ENCODE assay signal across 8 cellular contexts in the genomic region with DNA sequence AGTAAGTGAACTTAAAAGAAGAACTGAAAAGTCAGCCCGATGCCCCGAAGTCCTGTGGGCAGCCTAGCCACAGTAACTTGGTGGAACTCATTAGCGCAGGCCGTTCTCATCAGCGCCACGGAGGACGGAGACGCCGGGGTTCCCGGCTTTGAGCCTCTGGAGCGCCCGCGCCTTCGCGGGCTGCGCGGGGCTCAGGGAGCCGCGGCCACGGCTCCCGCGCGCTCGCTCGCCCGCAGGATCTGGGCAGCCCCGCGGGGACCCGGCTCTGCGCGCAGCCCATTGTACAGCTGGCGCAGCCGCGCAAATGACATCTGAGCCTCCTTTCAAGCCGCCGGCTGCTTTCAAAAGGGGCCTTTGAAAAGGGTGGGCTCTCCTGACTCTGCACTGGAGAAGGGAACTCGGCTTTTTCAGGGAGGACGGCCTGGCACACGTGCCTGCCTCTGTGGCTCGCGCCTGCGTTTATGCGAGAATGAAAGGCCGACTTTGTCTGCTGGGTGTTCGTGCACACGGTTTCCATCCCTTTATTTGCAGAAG. TPM values are rescaled to one million over a fixed set of nuclear protein-coding genes. Genes with fewer than 3 reads are reported as not detected.
DNase-seq lines count a peak whose midpoint lies in the region; ATAC-seq and TF ChIP-seq lines count a peak whose summit lies in the region.

No MANE protein-coding gene starts in this region.

- no peak for DNase-seq in epithelial cell of proximal tubule (ENCODE audit: low read depth)
- no peak for DNase-seq in natural killer cell treated with Interleukin-12 subunit alpha and Interleukin-12 subunit beta and Interleukin-15 and Interleukin-18, amount 100 ng/mL, for 72 hours (ENCODE audit: low spot score)
- no peak for DNase-seq in stimulated activated naive CD4-positive, alpha-beta T cell (lab: John Stamatoyannopoulos, UW)
- DNase-seq in activated CD4-positive, alpha-beta T cell treated with anti-CD3 and anti-CD28 coated beads, Interleukin-2, amount 50 U/mL, for 48 hours, result no peak

- H3K4me1 ChIP-seq in BLaER1 treated with 17β-estradiol and CSF1 and Interleukin-3, amounts not matched to agents 10 nM and 100 nM, result peaks cover 21 to 23% (median 22%) of the 10 kb centered on the region in 10 experiments
- peaks cover 16% of the 10 kb centered on the region for H3K4me1 ChIP-seq in HUES64 (ENCODE audit: insufficient read depth, low read length)

- H3K27ac ChIP-seq in BLaER1 treated with 17β-estradiol and CSF1 and Interleukin-3, amounts not matched to agents 10 nM and 100 nM, result peak overlapping the region in 3 of 11 experiments; percentile 41 to 54 (median 53); a peak in 5 of 22 replicates
- H3K27ac ChIP-seq in HUES64 (ENCODE audit: low read depth, low read length), result no peak overlapping the region

- H3K9me3 ChIP-seq in BLaER1 treated with 17β-estradiol and CSF1 and Interleukin-3, amounts not matched to agents 10 nM and 100 nM (replicated peaks in 1 of 11), result no peaks in the 10 kb centered on the region
- no peaks in the 10 kb centered on the region for H3K9me3 ChIP-seq in HUES64 (ENCODE audit: insufficient read depth, low read depth, low read length)

- 12% methylated on average over 46 of the region's 46 CpGs for WGBS in HUES64

- peak overlapping the region; percentile 47 to 66 (median 54) for H3K4me3 ChIP-seq in BLaER1 treated with 17β-estradiol and CSF1 and Interleukin-3, amounts not matched to agents 10 nM and 100 nM
- peak overlapping the region; percentile 42 for H3K4me3 ChIP-seq in HUES64 (ENCODE audit: low read length)
- peak overlapping the region; percentile 42 for H3K4me3 ChIP-seq in epithelial cell of proximal tubule (ENCODE audit: low read depth, low read length)

- no peaks in the 10 kb centered on the region for H3K36me3 ChIP-seq in BLaER1 treated with 17β-estradiol and CSF1 and Interleukin-3, amounts not matched to agents 10 nM and 100 nM
- no peaks in the 10 kb centered on the region for H3K36me3 ChIP-seq in HUES64 (ENCODE audit: insufficient read depth, low read length)

- ATAC-seq in natural killer cell treated with Interleukin-12 subunit alpha and Interleukin-12 subunit beta and Interleukin-15 and Interleukin-18, amount 100 ng/mL, for 72 hours, result peak; percentile 43 to 72
- no peak for ATAC-seq in GM19324 (IDR thresholded peaks at IDR 0.05; ENCODE audit: low FRiP score, unreplicated experiment)
- no peak for ATAC-seq in GM21723 (IDR thresholded peaks at IDR 0.05; ENCODE audit: unreplicated experiment)

- H3K27me3 Mint-ChIP-seq in natural killer cell treated with Interleukin-12 subunit alpha and Interleukin-12 subunit beta and Interleukin-15 and Interleukin-18, amount 100 ng/mL, for 72 hours, result peaks cover 20 to 62% of the 10 kb centered on the region in 2 donors

- TF ChIP-seq CTCF in epithelial cell of proximal tubule (conservative IDR thresholded peaks at IDR 0.05; ENCODE audit: low read depth, low read length), result no peak

- peaks cover 12 to 52% (median 18%) of the 10 kb centered on the region in 11 experiments for H3K27me3 ChIP-seq in BLaER1 treated with 17β-estradiol and CSF1 and Interleukin-3, amounts not matched to agents 10 nM and 100 nM
- H3K27me3 ChIP-seq in HUES64 (ENCODE audit: insufficient read depth, low read length), result peaks cover 30% of the 10 kb centered on the region

- H3K9ac ChIP-seq in BLaER1 treated with 17β-estradiol and CSF1 and Interleukin-3, amounts not matched to agents 10 nM and 100 nM, result peak overlapping the region in 10 of 11 experiments; percentile 11 to 71 (median 60); a peak in 19 of 22 replicates
- H3K9ac ChIP-seq in HUES64 (ENCODE audit: low read depth, low read length), result no peak overlapping the region

- H3K4me1 Mint-ChIP-seq in natural killer cell treated with Interleukin-12 subunit alpha and Interleukin-12 subunit beta and Interleukin-15 and Interleukin-18, amount 100 ng/mL, for 72 hours (ENCODE audit: low read depth in 2 of 2), result peaks cover 14 to 17% of the 10 kb centered on the region in 2 donors

- H4K20me1 ChIP-seq in BLaER1 treated with 17β-estradiol and CSF1 and Interleukin-3, amounts not matched to agents 10 nM and 100 nM, result peaks cover 0 to 11% (median 0%) of the 10 kb centered on the region in 11 experiments; a peak in 3 of 22 replicates

- peak overlapping the region; percentile 81 for H3K4me3 Mint-ChIP-seq in natural killer cell treated with Interleukin-12 subunit alpha and Interleukin-12 subunit beta and Interleukin-15 and Interleukin-18, amount 100 ng/mL, for 72 hours

- peaks cover 4% of the 10 kb centered on the region for H3K9me3 Mint-ChIP-seq in natural killer cell treated with Interleukin-12 subunit alpha and Interleukin-12 subunit beta and Interleukin-15 and Interleukin-18, amount 100 ng/mL, for 72 hours

- H3K4me2 ChIP-seq in BLaER1 treated with 17β-estradiol and CSF1 and Interleukin-3, amounts not matched to agents 10 nM and 100 nM, result peak overlapping the region; percentile 86 to 100 (median 96)

- peak overlapping the region; percentile 55 to 82 for H3K27ac Mint-ChIP-seq in natural killer cell treated with Interleukin-12 subunit alpha and Interleukin-12 subunit beta and Interleukin-15 and Interleukin-18, amount 100 ng/mL, for 72 hours

- H3K36me3 Mint-ChIP-seq in natural killer cell treated with Interleukin-12 subunit alpha and Interleukin-12 subunit beta and Interleukin-15 and Interleukin-18, amount 100 ng/mL, for 72 hours, result no peaks in the 10 kb centered on the region

RNA-seq across cellular contexts. Expression of a gene that starts 40.7 kb away (rescaled TPM):
- polyA plus RNA-seq in HUES64 (2013, experiment 1 of 2), result 1.5 TPM
- polyA plus RNA-seq in HUES64 (2013, experiment 2 of 2), result 1.8 TPM
- 1.7 and 7.2 TPM in 2 replicates for total RNA-seq in epithelial cell of proximal tubule
- total RNA-seq in natural killer cell treated with Interleukin-12 subunit alpha and Interleukin-12 subunit beta and Interleukin-15 and Interleukin-18, amount 100 ng/mL, for 72 hours, result under 1 TPM; 0.24 to 0.42 TPM

Comparison
In these comparisons a context has a peak if more than half of its experiments do, and no peak if none do; other contexts are left out.
1. ATAC-seq: peak in natural killer cell treated with Interleukin-12 subunit alpha and Interleukin-12 subunit beta and Interleukin-15 and Interleukin-18, amount 100 ng/mL, for 72 hours (2 of 2); none in GM19324 (single experiment) and GM21723 (single experiment).
2. Peak in every context shown above with its lines, with median percentiles within 50 percentile points of each other: H3K4me3 ChIP-seq.